Comparison of ENCODE assay signal across 10 cellular contexts in genomic region chr22:24486501-24486921, GRCh38. TPM values are rescaled to one million over a fixed set of nuclear protein-coding genes. Genes with fewer than 3 reads are reported as not detected.
DNase-seq lines count a peak whose midpoint lies in the region; ATAC-seq lines count a peak whose summit lies in the region.
"Had no signal": no experiment of that assay in that cellular context is flagged by ENCODE, and none has a peak within 500 bp of the region (broad histone marks: within the 10 kb centered on the region; RNA-seq: fewer than 3 reads in every experiment).

No MANE protein-coding gene starts in this region.

- H3K4me1 Mint-ChIP-seq in activated CD4-positive, alpha-beta memory T cell treated with anti-CD3 and anti-CD28 coated beads, Interleukin-2, amount 10 ng/mL, durations not matched to agents 7 days and 5 days = peaks cover 39% of the 10 kb centered on the region

- H3K27ac Mint-ChIP-seq in activated CD4-positive, alpha-beta memory T cell treated with anti-CD3 and anti-CD28 coated beads, Interleukin-2, amount 10 ng/mL, durations not matched to agents 7 days and 5 days = peak overlapping the region; percentile 48

- POLR2A ChIA-PET in activated CD4-positive, alpha-beta memory T cell treated with anti-CD3 and anti-CD28 coated beads, Interleukin-2, amount 10 ng/mL, durations not matched to agents 7 days and 5 days (lab: Charles Lee) = interaction anchor here (0.9 to 1.4 kb wide), 5 partner anchors 38 to 68 kb away, joined by 3 to 5 read pairs (median 4); partner anchors contain the start of genes ADORA2A and GUCD1

- peaks cover 3% of the 10 kb centered on the region for H3K36me3 Mint-ChIP-seq in activated CD4-positive, alpha-beta memory T cell treated with anti-CD3 and anti-CD28 coated beads, Interleukin-2, amount 10 ng/mL, durations not matched to agents 7 days and 5 days (ENCODE audit: low read depth)

- peaks cover 15% of the 10 kb centered on the region for H3K27me3 Mint-ChIP-seq in activated CD4-positive, alpha-beta memory T cell treated with anti-CD3 and anti-CD28 coated beads, Interleukin-2, amount 10 ng/mL, durations not matched to agents 7 days and 5 days

- CTCF ChIA-PET in activated CD4-positive, alpha-beta memory T cell treated with anti-CD3 and anti-CD28 coated beads, Interleukin-2, amount 10 ng/mL, durations not matched to agents 7 days and 5 days (lab: Charles Lee) = interaction anchor here (0.6 to 2.4 kb wide), 4 partner anchors 16 to 62 kb away, joined by 3 to 10 read pairs (median 6); no protein-coding TSS in a partner anchor

- H3K4me3 Mint-ChIP-seq in activated CD4-positive, alpha-beta memory T cell treated with anti-CD3 and anti-CD28 coated beads, Interleukin-2, amount 10 ng/mL, durations not matched to agents 7 days and 5 days = no peak overlapping the region

- DNase-seq in COLO829 (ENCODE audit: low spot score) (peak; percentile 74), HS-27A (ENCODE audit: low read depth) (peak; percentile 74), hepatic stellate cell (ENCODE audit: low spot score) (peak; percentile 69), cardiac septum (ENCODE audit: low spot score) (no peak), OCI-M2 (lab: John Stamatoyannopoulos, UW; ENCODE audit: unreplicated experiment) (no peak), NK-92 (lab: John Stamatoyannopoulos, UW; ENCODE audit: unreplicated experiment) (no peak)
- peak; percentile 42 for DNase-seq in activated CD4-positive, alpha-beta memory T cell treated with anti-CD3 and anti-CD28 coated beads, Interleukin-2, amount 10 ng/mL, durations not matched to agents 7 days and 5 days
- DNase-seq: NCI-H1048 had no signal

- H3K9me3 Mint-ChIP-seq in activated CD4-positive, alpha-beta memory T cell treated with anti-CD3 and anti-CD28 coated beads, Interleukin-2, amount 10 ng/mL, durations not matched to agents 7 days and 5 days = peaks cover 2% of the 10 kb centered on the region

- intact Hi-C loops in cardiac septum (cut with DNase I) = loop anchor here (5.0 kb wide), 2 partner anchors 44 to 64 kb away; no protein-coding TSS in a partner anchor

- ATAC-seq in HG02678 (IDR thresholded peaks at IDR 0.05; ENCODE audit: unreplicated experiment) = no peak

RNA-seq across cellular contexts. Expression of gene UPB1, which starts 8.6 kb away (rescaled TPM):
- under 1 TPM; 0.30 to 0.33 TPM for total RNA-seq in activated CD4-positive, alpha-beta memory T cell treated with anti-CD3 and anti-CD28 coated beads, Interleukin-2, amount 10 ng/mL, durations not matched to agents 7 days and 5 days
- 0.67 TPM for total RNA-seq in cardiac septum
- total RNA-seq: H1 had no signal

RNA-seq across cellular contexts. Expression of gene ADORA2A, which starts 59.1 kb away (rescaled TPM):
- total RNA-seq in activated CD4-positive, alpha-beta memory T cell treated with anti-CD3 and anti-CD28 coated beads, Interleukin-2, amount 10 ng/mL, durations not matched to agents 7 days and 5 days = 10 to 100 TPM; 19.7 to 19.8 TPM
- total RNA-seq in cardiac septum = 5.3 TPM

Comparison
In these comparisons a context has a peak if more than half of its experiments do, and no peak if none do; other contexts are left out.
1. DNase-seq: peak in COLO829 (single experiment), HS-27A (single experiment), activated CD4-positive, alpha-beta memory T cell treated with anti-CD3 and anti-CD28 coated beads, Interleukin-2, amount 10 ng/mL, durations not matched to agents 7 days and 5 days (single experiment) and hepatic stellate cell (single experiment); none in cardiac septum (single experiment), OCI-M2 (single experiment) and NK-92 (single experiment).